8 cellular contexts compared by ENCODE assay signal in genomic region chr14:103628684-103629502, GRCh38. TPM values are rescaled to one million over a fixed set of nuclear protein-coding genes. Genes with fewer than 3 reads are reported as not detected.
DNase-seq lines count a peak whose midpoint lies in the region; ATAC-seq and TF ChIP-seq lines count a peak whose summit lies in the region.

TSS of gene KLC1 (plus strand) at chr14:103629211. CDS start at chr14:103654565, 25,354 bp downstream.

- peaks cover 37% of the 10 kb centered on the region for H4K20me1 ChIP-seq in Loucy (ENCODE audit: insufficient read depth, low read length, poor library complexity, severe bottlenecking)

- peak within 1 kb of the TSS; percentile 98 for H3K9ac ChIP-seq in Loucy (ENCODE audit: low read depth, low read length, poor library complexity, severe bottlenecking)

- in situ Hi-C loops in G401 (cut with HindIII; ENCODE audit: low sequenced_read_pairs) (no loop called here), astrocyte of the cerebellum (cut with HindIII; ENCODE audit: low sequenced_read_pairs) (no loop called here)

- peak within 1 kb of the TSS; percentile 97 for H3K4me2 ChIP-seq in Loucy (ENCODE audit: low read depth, low read length, poor library complexity, severe bottlenecking)

- H3K36me3 ChIP-seq in Loucy (ENCODE audit: insufficient read depth, low read length): no peaks in the 10 kb centered on the region

- H3K9me2 ChIP-seq in Loucy (replicated peaks; ENCODE audit: low read depth, low read length): no peaks in the 10 kb centered on the region

- H3K4me3 ChIP-seq in Loucy (ENCODE audit: low read length, poor library complexity, severe bottlenecking): peak within 1 kb of the TSS; percentile 93
- H3K4me3 ChIP-seq in astrocyte of the cerebellum (ENCODE audit: low read depth, low read length): peak within 1 kb of the TSS; percentile 79
- peak within 1 kb of the TSS; percentile 74 for H3K4me3 ChIP-seq in retinal pigment epithelial cell (ENCODE audit: low read length)

- peak; percentile 70 for DNase-seq in G401 (ENCODE audit: low spot score)
- peak; percentile 81 for DNase-seq in T-helper 9 cell
- DNase-seq in astrocyte of the cerebellum (ENCODE audit: low read depth): no peak
- DNase-seq in hippocampal formation (lab: John Stamatoyannopoulos, UW): peak; percentile 65 to 80
- DNase-seq in retinal pigment epithelial cell (ENCODE audit: low read depth): no peak
- DNase-seq in SKM-1 (lab: John Stamatoyannopoulos, UW; ENCODE audit: unreplicated experiment): no peak

- H2AFZ ChIP-seq in Loucy (ENCODE audit: low read length): peak within 1 kb of the TSS; percentile 95

- H3K79me2 ChIP-seq in Loucy (ENCODE audit: insufficient read depth, low read length): peaks cover 45% of the 10 kb centered on the region

- no peaks in the 10 kb centered on the region for H3K9me3 ChIP-seq in Loucy (ENCODE audit: insufficient read depth, low read depth, low read length)

- peaks cover 63% of the 10 kb centered on the region for H3K4me1 ChIP-seq in Loucy (ENCODE audit: insufficient read depth, low read length, poor library complexity, severe bottlenecking)

- H3K27me3 ChIP-seq in Loucy (ENCODE audit: insufficient read depth, low read length, poor library complexity, severe bottlenecking): peaks cover 5% of the 10 kb centered on the region

- 0 out of 2 replicates have a peak, but pooled peaks cover 6% of the 10 kb centered on the region for H3F3A ChIP-seq in Loucy (ENCODE audit: low read depth)

- TF ChIP-seq CTCF in Loucy (conservative IDR thresholded peaks at IDR 0.05; ENCODE audit: low read length) (no peak), astrocyte of the cerebellum (IDR thresholded peaks at IDR 0.05; ENCODE audit: low read depth, low read length, missing control alignments) (no peak), retinal pigment epithelial cell (conservative IDR thresholded peaks at IDR 0.05; ENCODE audit: low read depth, low read length) (no peak)

- ATAC-seq in GM21825 (IDR thresholded peaks at IDR 0.05; ENCODE audit: unreplicated experiment): peak; percentile 40

RNA-seq across cellular contexts. Expression of gene KLC1, which starts in this region (rescaled TPM):
- total RNA-seq in G401 (2014; rRNA removed; shearing (Covaris generic)): 87.3 and 184 TPM in 2 replicates

Comparison
In these comparisons a context has a peak if more than half of its experiments do, and no peak if none do; other contexts are left out.
1. DNase-seq: peak in G401 (single experiment), T-helper 9 cell (single experiment) and hippocampal formation (2 of 2); none in astrocyte of the cerebellum (single experiment), retinal pigment epithelial cell (single experiment) and SKM-1 (single experiment).
2. Peak in every context shown above with its lines, with median percentiles within 50 percentile points of each other: H3K4me3 ChIP-seq.